In the genomic region with DNA sequence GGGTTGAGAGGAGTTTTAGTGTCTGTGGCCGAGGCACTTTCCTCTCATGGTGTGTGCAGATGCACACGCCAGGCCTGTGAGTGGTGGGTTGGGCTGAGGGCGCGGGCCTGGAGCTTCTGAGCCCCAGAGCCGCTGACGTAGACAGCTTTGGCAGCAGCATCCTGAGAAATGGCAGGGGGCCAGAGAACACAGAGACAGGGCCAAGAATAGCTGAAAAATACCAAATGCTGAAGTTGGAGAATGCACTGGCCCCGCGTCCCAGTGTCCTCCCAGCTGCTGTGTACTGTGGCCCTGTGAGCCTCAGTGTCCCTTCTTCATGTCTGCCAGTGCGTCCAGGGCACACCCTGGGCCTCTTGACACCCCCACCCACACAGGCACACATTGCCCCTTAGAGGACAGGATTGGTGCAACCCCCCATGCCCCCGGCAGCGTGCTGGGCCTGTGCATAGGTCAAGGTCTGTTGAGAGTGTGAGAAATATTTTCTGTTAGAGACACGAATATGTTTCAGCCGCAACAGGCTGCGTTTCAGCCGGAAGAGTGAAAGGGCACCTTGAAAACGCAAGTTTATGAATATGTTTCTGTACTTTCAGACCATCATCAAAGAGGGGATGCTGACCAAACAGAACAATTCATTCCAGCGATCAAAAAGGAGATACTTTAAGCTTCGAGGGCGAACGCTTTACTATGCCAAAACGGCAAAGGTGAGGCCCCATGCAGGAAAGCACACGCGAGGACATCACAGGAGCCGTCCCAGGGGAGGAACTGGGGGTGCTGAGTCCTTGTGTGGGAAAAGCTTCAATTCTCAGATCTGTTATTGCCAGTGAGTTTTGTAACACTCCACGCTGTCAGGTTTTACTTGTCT, we compare ENCODE assay signal across 1 cellular context.
TF ChIP-seq lines count a peak whose summit lies in the region.

No MANE protein-coding gene starts in this region.

TF ChIP-seq in A549, 52 proteins besides CTCF, POLR2A, EP300 and RAD21 (continued from another document):
- TF ChIP-seq, protein P1, sequence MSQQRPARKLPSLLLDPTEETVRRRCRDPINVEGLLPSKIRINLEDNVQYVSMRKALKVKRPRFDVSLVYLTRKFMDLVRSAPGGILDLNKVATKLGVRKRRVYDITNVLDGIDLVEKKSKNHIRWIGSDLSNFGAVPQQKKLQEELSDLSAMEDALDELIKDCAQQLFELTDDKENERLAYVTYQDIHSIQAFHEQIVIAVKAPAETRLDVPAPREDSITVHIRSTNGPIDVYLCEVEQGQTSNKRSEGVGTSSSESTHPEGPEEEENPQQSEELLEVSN (IDR thresholded peaks at IDR 0.05; ENCODE audit: borderline replicate concordance, low read depth) = peak; percentile 32; the same call in 1 of the 2 replicates
- TF ChIP-seq POLR2AphosphoS2 (conservative IDR thresholded peaks at IDR 0.05; ENCODE audit: low read length) (no peak), GATA3 (IDR thresholded peaks at IDR 0.05; ENCODE audit: borderline replicate concordance) (peak; percentile 62; the same call in 1 of the 2 replicates), SMC3 (IDR thresholded peaks at IDR 0.05) (no peak), JUNB (IDR thresholded peaks at IDR 0.05) (0 out of 2 replicates have a peak, but pooled peaks have one; percentile 18), RARB (CRISPR knock-in tag; IDR thresholded peaks at IDR 0.05) (peak; percentile 9; the same call in 1 of the 2 replicates), KDM1A (IDR thresholded peaks at IDR 0.05; ENCODE audit: low read depth) (no peak), EHF (CRISPR knock-in tag; IDR thresholded peaks at IDR 0.05) (0 out of 2 replicates have a peak, but pooled peaks have one; percentile 49), ZNF302 (CRISPR knock-in tag; IDR thresholded peaks at IDR 0.05) (no peak)
- TF ChIP-seq, protein P2, sequence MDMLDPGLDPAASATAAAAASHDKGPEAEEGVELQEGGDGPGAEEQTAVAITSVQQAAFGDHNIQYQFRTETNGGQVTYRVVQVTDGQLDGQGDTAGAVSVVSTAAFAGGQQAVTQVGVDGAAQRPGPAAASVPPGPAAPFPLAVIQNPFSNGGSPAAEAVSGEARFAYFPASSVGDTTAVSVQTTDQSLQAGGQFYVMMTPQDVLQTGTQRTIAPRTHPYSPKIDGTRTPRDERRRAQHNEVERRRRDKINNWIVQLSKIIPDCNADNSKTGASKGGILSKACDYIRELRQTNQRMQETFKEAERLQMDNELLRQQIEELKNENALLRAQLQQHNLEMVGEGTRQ (IDR thresholded peaks at IDR 0.05) = no peak
- TF ChIP-seq, protein P3, sequence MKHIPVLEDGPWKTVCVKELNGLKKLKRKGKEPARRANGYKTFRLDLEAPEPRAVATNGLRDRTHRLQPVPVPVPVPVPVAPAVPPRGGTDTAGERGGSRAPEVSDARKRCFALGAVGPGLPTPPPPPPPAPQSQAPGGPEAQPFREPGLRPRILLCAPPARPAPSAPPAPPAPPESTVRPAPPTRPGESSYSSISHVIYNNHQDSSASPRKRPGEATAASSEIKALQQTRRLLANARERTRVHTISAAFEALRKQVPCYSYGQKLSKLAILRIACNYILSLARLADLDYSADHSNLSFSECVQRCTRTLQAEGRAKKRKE (CRISPR knock-in tag; IDR thresholded peaks at IDR 0.05; ENCODE audit: low read depth) = peak; percentile 71; the same call in 1 of the 2 replicates
TF ChIP-seq in A549: peak in this region for 13.
